1 cellular context compared by ENCODE assay signal in genomic region chr4:123354701-123355100, GRCh38.
TF ChIP-seq lines count a peak whose summit lies in the region.

No MANE protein-coding gene starts in this region.

TF ChIP-seq in K562, 482 proteins besides CTCF, POLR2A, EP300 and RAD21:
- TF ChIP-seq HDGF (IDR thresholded peaks at IDR 0.05) = no peak
- TF ChIP-seq MITF (IDR thresholded peaks at IDR 0.05) = no peak
- no peak for TF ChIP-seq PURB (CRISPR knock-in tag; IDR thresholded peaks at IDR 0.05; ENCODE audit: low read depth)
- no peak for TF ChIP-seq CC2D1A (IDR thresholded peaks at IDR 0.05)
